ENCODE assay signal across 13 cellular contexts in the genomic region with DNA sequence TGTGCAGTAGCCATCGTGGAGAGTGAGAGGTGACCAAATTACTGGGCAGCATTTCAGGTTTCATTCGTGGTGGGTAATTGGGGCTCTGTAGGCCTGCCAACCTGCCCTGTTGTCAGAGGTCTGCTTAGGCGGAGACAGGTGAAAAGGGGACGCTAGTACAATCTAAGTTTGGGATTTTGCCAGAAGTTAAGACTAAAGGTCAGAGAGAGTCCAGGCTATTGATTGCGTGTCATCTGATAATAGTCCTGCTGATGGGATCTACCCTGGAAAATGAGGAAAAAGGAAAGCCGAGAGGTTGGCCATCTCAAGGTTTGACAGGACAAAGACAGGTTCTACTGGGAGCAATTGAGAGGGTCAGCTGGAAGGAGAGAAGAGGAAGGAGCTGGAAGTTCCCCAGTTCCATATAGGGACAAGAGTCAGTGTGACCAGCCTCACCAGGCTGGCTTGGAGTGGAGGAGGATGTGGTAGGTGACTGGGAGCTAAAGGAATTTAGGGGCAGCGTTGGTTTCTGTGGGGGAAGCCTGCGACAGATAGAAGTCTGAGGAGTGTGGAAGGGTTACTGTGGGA. TPM values are rescaled to one million over a fixed set of nuclear protein-coding genes. Genes with fewer than 3 reads are reported as not detected.
DNase-seq lines count a peak whose midpoint lies in the region; ATAC-seq and TF ChIP-seq lines count a peak whose summit lies in the region.
"Had no signal": no experiment of that assay in that cellular context is flagged by ENCODE, and none has a peak within 500 bp of the region (broad histone marks: within the 10 kb centered on the region; RNA-seq: fewer than 3 reads in every experiment).

No MANE protein-coding gene starts in this region.

- TF ChIP-seq CTCF in endodermal cell (conservative IDR thresholded peaks at IDR 0.05): no peak

- peaks cover 17% of the 10 kb centered on the region for H3K4me1 Mint-ChIP-seq in endodermal cell

- TF ChIP-seq POLR2A in GM18505 (IDR thresholded peaks at IDR 0.05; ENCODE audit: borderline replicate concordance, extremely low read depth, insufficient read depth, insufficient read length): no peak

- ATAC-seq in GM18505 (IDR thresholded peaks at IDR 0.05; ENCODE audit: unreplicated experiment) (no peak), GM21825 (IDR thresholded peaks at IDR 0.05; ENCODE audit: unreplicated experiment) (no peak), HG02571 (IDR thresholded peaks at IDR 0.05; ENCODE audit: unreplicated experiment) (no peak)

- H3K27me3 ChIP-seq in endodermal cell (ENCODE audit: control insufficient read depth, insufficient read depth, low read length, poor library complexity, severe bottlenecking) (no peaks in the 10 kb centered on the region), muscle layer of duodenum (ENCODE audit: low read depth, low read length) (no peaks in the 10 kb centered on the region), MG63 (no peaks in the 10 kb centered on the region)

- H3K4me3 Mint-ChIP-seq in endodermal cell: no peak overlapping the region
- H3K4me3 Mint-ChIP-seq: activated B cell treated with CpG ODN at 0.5 μM for 24 hours; activated naive CD4-positive, alpha-beta T cell treated with anti-CD3 and anti-CD28 coated beads, Interleukin-2, amount 50 U/mL, for 24 hours had no signal

- H3K4me3 ChIP-seq in endodermal cell (ENCODE audit: low read length) (peak overlapping the region; percentile 44), muscle layer of duodenum (ENCODE audit: low read depth in 1 of 2, low read length in 2 of 2) (no peak overlapping the region), MG63 (no peak overlapping the region)

- H3K36me3 Mint-ChIP-seq in endodermal cell (ENCODE audit: low read depth): peaks cover 19% of the 10 kb centered on the region

- H3K9me3 ChIP-seq in endodermal cell (ENCODE audit: control insufficient read depth, low read length): no peaks in the 10 kb centered on the region
- H3K9me3 ChIP-seq in muscle layer of duodenum (ENCODE audit: control insufficient read depth in 1 of 2, low read length in 2 of 2): no peaks in the 10 kb centered on the region
- H3K9me3 ChIP-seq in MG63: no peaks in the 10 kb centered on the region

- H3K4me1 ChIP-seq in endodermal cell (ENCODE audit: control insufficient read depth, insufficient read depth, low read length) (peaks cover 20% of the 10 kb centered on the region), muscle layer of duodenum (ENCODE audit: control insufficient read depth in 1 of 2, insufficient read depth in 2 of 2, low read length in 2 of 2) (peaks cover 7% of the 10 kb centered on the region in 2 donors)

- DNase-seq in AG08395 (ENCODE audit: low spot score) (peak; percentile 70), HuH-7.5 (ENCODE audit: low spot score) (peak; percentile 75), endodermal cell (no peak), MG63 (no peak)
- DNase-seq: activated B cell treated with CpG ODN at 0.5 μM for 24 hours; activated CD8-positive, alpha-beta memory T cell treated with anti-CD3 and anti-CD28 coated beads, Interleukin-2, amount 50 U/mL, for 4 hours; central memory CD4-positive, alpha-beta T cell; NCI-H1048 had no signal

- H3K27ac ChIP-seq in endodermal cell (ENCODE audit: low read depth, low read length) (no peak overlapping the region), muscle layer of duodenum (ENCODE audit: low read length) (peak overlapping the region; percentile 41)

- H3K36me3 ChIP-seq in endodermal cell (ENCODE audit: control insufficient read depth, insufficient read depth, low read length) (peaks cover under 1% of the 10 kb centered on the region), muscle layer of duodenum (ENCODE audit: control insufficient read depth in 1 of 2, insufficient read depth in 2 of 2, low read length in 2 of 2) (no peaks in the 10 kb centered on the region), MG63 (peaks cover 4% of the 10 kb centered on the region)

- 93 to 95% methylated on average over 8 of the region's 8 CpGs for WGBS in endodermal cell (ENCODE audit: insufficient coverage in 1 of 2, insufficient read length in 1 of 2), 2 experiments

- H3K9ac ChIP-seq in endodermal cell (ENCODE audit: extremely low read depth, low read length, poor library complexity, severe bottlenecking): peak overlapping the region; percentile 9

- peaks cover 17% of the 10 kb centered on the region for H3K9me3 Mint-ChIP-seq in endodermal cell
- H3K9me3 Mint-ChIP-seq: activated B cell treated with CpG ODN at 0.5 μM for 24 hours; activated naive CD4-positive, alpha-beta T cell treated with anti-CD3 and anti-CD28 coated beads, Interleukin-2, amount 50 U/mL, for 24 hours had no signal

- H3K27me3 Mint-ChIP-seq in endodermal cell (ENCODE audit: insufficient read depth): no peaks in the 10 kb centered on the region
- H3K27me3 Mint-ChIP-seq: activated B cell treated with CpG ODN at 0.5 μM for 24 hours; activated naive CD4-positive, alpha-beta T cell treated with anti-CD3 and anti-CD28 coated beads, Interleukin-2, amount 50 U/mL, for 24 hours had no signal

- no peak overlapping the region for H3K27ac Mint-ChIP-seq in endodermal cell
- H3K27ac Mint-ChIP-seq: activated naive CD4-positive, alpha-beta T cell treated with anti-CD3 and anti-CD28 coated beads, Interleukin-2, amount 50 U/mL, for 24 hours had no signal

RNA-seq across cellular contexts. Expression of gene ARFGEF2, which starts 10.9 kb away (rescaled TPM):
- total RNA-seq in endodermal cell: 10 to 100 TPM; 23.6 to 29.4 TPM
- polyA plus RNA-seq in endodermal cell (2013, experiment 1 of 2): 10.4 TPM
- 11.6 TPM for polyA plus RNA-seq in endodermal cell (2013, experiment 2 of 2)
- total RNA-seq in MG63 (2014; rRNA removed; shearing (Covaris generic); ENCODE audit: low replicate concordance): 17.9 and 22.5 TPM in 2 replicates

Comparison
In these comparisons a context has a peak if more than half of its experiments do, and no peak if none do; other contexts are left out.
1. DNase-seq: peak in AG08395 (single experiment) and HuH-7.5 (single experiment); none in endodermal cell (single experiment) and MG63 (single experiment).